In the genomic region with DNA sequence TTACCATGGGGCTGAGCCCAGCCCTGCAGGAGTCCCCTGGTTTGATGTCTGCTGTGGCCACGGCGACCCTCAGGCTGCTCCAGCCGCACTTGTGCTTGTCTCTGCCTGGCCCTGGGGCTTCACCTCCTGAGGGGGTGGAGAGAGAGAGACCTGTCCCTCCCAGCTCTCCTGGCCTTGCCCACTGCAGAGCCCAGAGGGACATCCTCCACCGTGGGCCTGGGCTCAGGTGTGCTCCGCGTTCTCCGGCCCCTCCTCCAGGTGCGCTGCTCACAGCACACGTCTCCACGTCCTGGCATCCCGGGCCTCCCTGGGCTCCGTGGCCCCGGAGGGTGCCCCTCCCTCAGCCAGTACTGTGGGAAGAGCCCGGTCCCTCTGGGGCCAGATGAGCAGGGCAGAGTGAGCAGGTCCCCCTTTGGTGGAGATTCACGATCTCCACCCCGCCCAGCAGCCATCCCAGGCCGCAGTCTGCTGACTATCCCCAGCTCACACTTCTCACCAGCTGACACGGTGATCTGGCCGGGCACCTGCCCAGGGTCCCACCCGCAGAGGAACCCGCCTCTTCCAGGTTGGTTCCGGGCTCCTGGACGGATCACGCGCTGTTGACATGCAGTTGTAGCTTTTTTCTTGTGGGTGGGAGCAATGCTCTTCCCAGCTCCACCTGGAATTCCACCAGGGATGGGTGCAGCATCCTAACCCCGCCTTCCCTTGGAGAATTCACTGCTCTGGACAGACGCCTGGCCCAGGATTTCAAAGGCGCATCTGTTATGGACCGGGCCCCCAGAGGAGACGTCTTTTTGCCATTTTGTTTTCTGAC, we compare ENCODE assay signal across 11 cellular contexts. TPM values are rescaled to one million over a fixed set of nuclear protein-coding genes. Genes with fewer than 3 reads are reported as not detected.
A peak's percentile ranks its signal among the peaks of the same experiment; 100 is the strongest.
DNase-seq lines count a peak whose midpoint lies in the region; FAIRE-seq and TF ChIP-seq lines count a peak whose summit lies in the region.
"Had no signal": no experiment of that assay in that cellular context is flagged by ENCODE, and none has a peak within 500 bp of the region (broad histone marks: within the 10 kb centered on the region; RNA-seq: fewer than 3 reads in every experiment).

No MANE protein-coding gene starts in this region.

- H3K9me3 ChIP-seq in Caco-2 (no peaks in the 10 kb centered on the region), fibroblast of lung (ENCODE audit: control insufficient read depth, insufficient read depth, low read depth, low read length) (no peaks in the 10 kb centered on the region), neural progenitor cell (ENCODE audit: low read depth) (no peaks in the 10 kb centered on the region)

- TF ChIP-seq POLR2A in GM12891 (IDR thresholded peaks at IDR 0.05; ENCODE audit: low read depth, low read length): no peak

- H3K4me1 Mint-ChIP-seq in Caco-2 (ENCODE audit: low read depth, unreplicated experiment) (peaks cover 39% of the 10 kb centered on the region), neural progenitor cell (peaks cover 41% of the 10 kb centered on the region)

- DNase-seq in Caco-2 (peak; percentile 78 to 90), LNCaP clone FGC (ENCODE audit: low read depth) (peak; percentile 11), fibroblast of lung (ENCODE audit: low read depth in 2 of 2) (no peak), neural progenitor cell (ENCODE audit: low spot score) (no peak), GM12891 (ENCODE audit: insufficient read length, low spot score) (no peak), GM13976 (ENCODE audit: low spot score) (no peak), NCI-H1105 (lab: John Stamatoyannopoulos, UW) (no peak)
- DNase-seq in stimulated activated naive CD4-positive, alpha-beta T cell (lab: John Stamatoyannopoulos, UW): no peak
- DNase-seq: activated CD4-positive, alpha-beta T cell treated with anti-CD3 and anti-CD28 coated beads, Interleukin-2, amount 50 U/mL, for 4 hours; erythroblast had no signal

- intact Hi-C loops in Caco-2 (cut with micrococcal nuclease; ENCODE audit: unreplicated experiment): loop anchor here (1.0 to 5.0 kb wide), 3 partner anchors 27 to 77 kb away; no protein-coding TSS in a partner anchor

- H2AFZ ChIP-seq in fibroblast of lung (ENCODE audit: low read length) (no peak overlapping the region), neural progenitor cell (replicated peaks) (no peak overlapping the region)

- in situ Hi-C loops in GM13976 (cut with MboI; ENCODE audit: low sequenced_read_pairs, unreplicated experiment): no loop called here

- peaks cover 64% of the 10 kb centered on the region for H3K4me1 ChIP-seq in Caco-2
- H3K4me1 ChIP-seq in fibroblast of lung (ENCODE audit: control insufficient read depth, extremely low read depth, insufficient read depth, low read length): peaks cover 14% of the 10 kb centered on the region
- peaks cover 26% of the 10 kb centered on the region for H3K4me1 ChIP-seq in neural progenitor cell

- H3F3A ChIP-seq in neural progenitor cell (ENCODE audit: low read depth): peaks cover 3% of the 10 kb centered on the region

- CTCF ChIA-PET in Caco-2 (lab: Charles Lee): interaction anchor here (0.6 to 2.1 kb wide), 6 partner anchors 20 to 378 kb away, joined by 3 to 13 read pairs (median 5); no protein-coding TSS in a partner anchor

- H3K79me2 ChIP-seq in fibroblast of lung (ENCODE audit: control insufficient read depth, insufficient read depth, low read length) (no peaks in the 10 kb centered on the region), neural progenitor cell (ENCODE audit: low read depth) (no peaks in the 10 kb centered on the region)

- no peak for FAIRE-seq in GM12891 (lab: Jason Lieb, UNC)
- FAIRE-seq: GM12892 had no signal

- no peak overlapping the region for H3K9ac ChIP-seq in fibroblast of lung (ENCODE audit: insufficient read depth, low read length)
- no peak overlapping the region for H3K9ac ChIP-seq in neural progenitor cell

- peaks cover 2% of the 10 kb centered on the region; the same call in 1 of the 2 replicates for H3K36me3 ChIP-seq in Caco-2 (ENCODE audit: control insufficient read depth, insufficient read depth, low read length)
- no peaks in the 10 kb centered on the region for H3K36me3 ChIP-seq in fibroblast of lung (ENCODE audit: control insufficient read depth, insufficient read depth, low read length)
- H3K36me3 ChIP-seq in neural progenitor cell: no peaks in the 10 kb centered on the region

- POLR2A ChIA-PET in Caco-2 (lab: Charles Lee): interaction anchor here (0.6 to 1.7 kb wide), 8 partner anchors 16 to 142 kb away, joined by 3 to 8 read pairs (median 4); a partner anchor contains a TSS

- peaks cover 25% of the 10 kb centered on the region for H3K36me3 Mint-ChIP-seq in Caco-2 (ENCODE audit: insufficient read depth, unreplicated experiment)
- H3K36me3 Mint-ChIP-seq in neural progenitor cell: no peaks in the 10 kb centered on the region

- no peaks in the 10 kb centered on the region for H4K20me1 ChIP-seq in fibroblast of lung (ENCODE audit: control insufficient read depth, extremely low read depth, insufficient read depth, low read length)
- no peaks in the 10 kb centered on the region for H4K20me1 ChIP-seq in neural progenitor cell (ENCODE audit: low read depth)

- BruUV-seq in Caco-2 (replicated peaks; lab: Mats Ljungman, UMichigan): TSS peak; percentile 66

- TF ChIP-seq CTCF in Caco-2 (IDR thresholded peaks at IDR 0.05; ENCODE audit: insufficient read depth in 1 of 2, low read depth in 1 of 2, low read length in 1 of 2, severe bottlenecking in 1 of 2, unreplicated experiment in 1 of 2) (no peak), LNCaP clone FGC (IDR thresholded peaks at IDR 0.05; ENCODE audit: control insufficient read depth, extremely low read depth, insufficient read depth) (no peak), fibroblast of lung (conservative IDR thresholded peaks at IDR 0.05 in 1 of 2, IDR thresholded peaks at IDR 0.05 in 1 of 2; ENCODE audit: low read depth in 1 of 2, low read length in 2 of 2) (no peak), neural progenitor cell (IDR thresholded peaks at IDR 0.05) (no peak), GM13976 (IDR thresholded peaks at IDR 0.05; ENCODE audit: borderline replicate concordance, control extremely low read depth, extremely low read depth, insufficient read depth, missing control alignments) (no peak)

- H3K4me2 ChIP-seq in fibroblast of lung (ENCODE audit: extremely low read depth, insufficient read depth, low read length): peak overlapping the region; percentile 63
- H3K4me2 ChIP-seq in neural progenitor cell: no peak overlapping the region

- H3K9me3 Mint-ChIP-seq in Caco-2 (ENCODE audit: unreplicated experiment): no peaks in the 10 kb centered on the region
- H3K9me3 Mint-ChIP-seq in neural progenitor cell: no peaks in the 10 kb centered on the region

- H3K27me3 ChIP-seq in Caco-2 (replicated peaks; ENCODE audit: control insufficient read depth, insufficient read depth, low read length) (no peaks in the 10 kb centered on the region), fibroblast of lung (ENCODE audit: control insufficient read depth, insufficient read depth, low read length) (no peaks in the 10 kb centered on the region), neural progenitor cell (no peaks in the 10 kb centered on the region)

- H3K27ac Mint-ChIP-seq in Caco-2 (ENCODE audit: unreplicated experiment): peak overlapping the region; percentile 92
- peak overlapping the region; percentile 66 for H3K27ac Mint-ChIP-seq in neural progenitor cell

- H3K4me3 Mint-ChIP-seq in Caco-2 (ENCODE audit: unreplicated experiment): peak overlapping the region; percentile 76
- peak overlapping the region; percentile 66 for H3K4me3 Mint-ChIP-seq in neural progenitor cell

- H3K27ac ChIP-seq in fibroblast of lung (ENCODE audit: insufficient read depth, low read length): peak overlapping the region; percentile 66
- no peak overlapping the region for H3K27ac ChIP-seq in neural progenitor cell

- H3K27me3 Mint-ChIP-seq in Caco-2 (ENCODE audit: insufficient read depth, unreplicated experiment) (no peaks in the 10 kb centered on the region), neural progenitor cell (ENCODE audit: insufficient read depth, low read depth) (peaks cover 10% of the 10 kb centered on the region)

- H3K4me3 ChIP-seq in Caco-2 (ENCODE audit: low read depth, low read length): peak overlapping the region; percentile 42
- no peak overlapping the region for H3K4me3 ChIP-seq in LNCaP clone FGC (ENCODE audit: low read depth, low read length)
- no peak overlapping the region for H3K4me3 ChIP-seq in fibroblast of lung (replicated peaks in 1 of 4; ENCODE audit: control extremely low read depth in 1 of 4, insufficient read depth in 1 of 4, low read depth in 3 of 4, low read length in 4 of 4)
- H3K4me3 ChIP-seq in neural progenitor cell: no peak overlapping the region

TF ChIP-seq in GM12891, 5 proteins besides CTCF, POLR2A, EP300 and RAD21:
- TF ChIP-seq PAX5 (IDR thresholded peaks at IDR 0.05; ENCODE audit: insufficient read depth, low read length, severe bottlenecking): no peak
- TF ChIP-seq TAF1 (IDR thresholded peaks at IDR 0.05; ENCODE audit: low read depth, low read length): no peak
- TF ChIP-seq POLR2AphosphoS5 (IDR thresholded peaks at IDR 0.05; ENCODE audit: low read depth, low read length): no peak
- no peak for TF ChIP-seq SPI1 (IDR thresholded peaks at IDR 0.05; ENCODE audit: low read depth, low read length)
- no peak for TF ChIP-seq POU2F2 (IDR thresholded peaks at IDR 0.05; ENCODE audit: low read depth, low read length)

RNA-seq across cellular contexts. Expression of a gene that starts 41.8 kb away (rescaled TPM):
- total RNA-seq in Caco-2 (2022) (32.0 and 36.5 TPM in 2 replicates), fibroblast of lung (34.2 and 56.0 TPM in 2 replicates), neural progenitor cell (ENCODE audit: low replicate concordance) (28.5 and 42.7 TPM in 2 replicates)
- polyA plus RNA-seq in fibroblast of lung: 39.3 and 60.3 TPM in 2 replicates
- 44.4 and 66.5 TPM in 2 replicates for polyA plus RNA-seq in fibroblast of lung (2012)
- 24.8 and 27.4 TPM in 2 replicates for polyA minus RNA-seq in fibroblast of lung (ENCODE audit: low replicate concordance)
- 8.8 TPM for polyA plus RNA-seq in GM12891 (2012; ENCODE audit: low read depth, missing spikeins)

Comparison
In these comparisons a context has a peak if more than half of its experiments do, and no peak if none do; other contexts are left out.
1. DNase-seq: peak in Caco-2 (2 of 2) and LNCaP clone FGC (single experiment); none in fibroblast of lung (0 of 2), neural progenitor cell (single experiment), GM12891 (single experiment), stimulated activated naive CD4-positive, alpha-beta T cell (0 of 6), GM13976 (single experiment) and NCI-H1105 (single experiment).